In the genomic region with DNA sequence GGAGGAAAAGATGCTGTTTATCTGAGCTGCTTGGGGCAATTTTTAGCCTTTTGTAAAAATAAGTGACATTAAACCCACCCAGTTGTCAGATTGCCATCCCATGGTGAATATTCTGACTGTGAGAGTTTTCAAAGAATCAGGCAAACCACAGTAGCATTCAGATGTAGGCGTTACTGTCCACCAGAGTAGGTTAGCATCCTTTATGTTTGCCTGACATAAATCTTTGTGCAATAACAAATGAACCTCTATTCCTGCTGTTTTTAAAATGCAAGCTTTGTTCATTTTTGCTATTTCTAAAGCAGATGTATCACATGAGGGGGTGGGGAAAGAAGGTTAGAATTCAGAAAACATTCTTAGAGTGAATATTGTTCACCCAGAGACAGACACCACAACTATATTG, we compare ENCODE assay signal across 31 cellular contexts.
"Had no signal": no experiment of that assay in that cellular context is flagged by ENCODE, and none has a peak within 500 bp of the region (broad histone marks: within the 10 kb centered on the region; RNA-seq: fewer than 3 reads in every experiment).

No MANE protein-coding gene starts in this region.

- H3K4me1 ChIP-seq: esophagus muscularis mucosa, foreskin keratinocyte, gastrocnemius medialis, heart left ventricle had no signal

- DNase-seq: activated CD4-positive, alpha-beta memory T cell treated with anti-CD3 and anti-CD28 coated beads for 36 hours; activated CD4-positive, alpha-beta T cell treated with anti-CD3 and anti-CD28 coated beads for 36 hours; activated CD4-positive, alpha-beta T cell treated with anti-CD3 and anti-CD28 coated beads, Interleukin-2, amount 10 ng/mL, durations not matched to agents 24 days and 14 days; activated CD4-positive, CD25-positive, alpha-beta regulatory T cell; activated CD4-positive, CD25-positive, alpha-beta regulatory T cell treated with anti-CD3 and anti-CD28 coated beads, Interleukin-2, amount 50 U/mL, for 72 hours; activated CD8-positive, alpha-beta memory T cell treated with anti-CD3 and anti-CD28 coated beads, Interleukin-2, amount 10 ng/mL, durations not matched to agents 7 days and 5 days; activated CD8-positive, alpha-beta memory T cell treated with anti-CD3 and anti-CD28 coated beads, Interleukin-2, amount 50 U/mL, for 4 hours; activated CD8-positive, alpha-beta T cell treated with anti-CD3 and anti-CD28 coated beads, Interleukin-2, amount 10 ng/mL, durations not matched to agents 7 days and 5 days; activated effector memory CD4-positive, alpha-beta T cell treated with anti-CD3 and anti-CD28 coated beads, Interleukin-2, amount 50 U/mL, for 16 hours; activated naive CD4-positive, alpha-beta T cell; activated naive CD4-positive, alpha-beta T cell treated with anti-CD3 and anti-CD28 coated beads, Interleukin-2, amount 50 U/mL, for 16 hours; activated T-cell treated with anti-CD3 and anti-CD28 coated beads, Interleukin-2, amount 50 U/mL, for 1 hour; activated T-cell treated with anti-CD3 and anti-CD28 coated beads, Interleukin-2, amount 50 U/mL, for 48 hours; amniotic stem cell; anterior cingulate cortex; brain microvascular endothelial cell; dorsolateral prefrontal cortex; effector memory CD8-positive, alpha-beta T cell; erythroblast; foreskin keratinocyte; gastrocnemius medialis; glutamatergic neuron; heart left ventricle; T-helper 2 cell had no signal

- H3K36me3 ChIP-seq: brain microvascular endothelial cell, esophagus muscularis mucosa, gastrocnemius medialis, heart left ventricle had no signal

- H3K4me1 Mint-ChIP-seq: activated CD4-positive, alpha-beta T cell treated with anti-CD3 and anti-CD28 coated beads for 36 hours; activated CD4-positive, alpha-beta T cell treated with anti-CD3 and anti-CD28 coated beads, Interleukin-2, amount 10 ng/mL, durations not matched to agents 24 days and 14 days; activated CD8-positive, alpha-beta memory T cell treated with anti-CD3 and anti-CD28 coated beads, Interleukin-2, amount 10 ng/mL, durations not matched to agents 7 days and 5 days; central memory CD8-positive, alpha-beta T cell had no signal

- H3K27me3 ChIP-seq: brain microvascular endothelial cell, dorsolateral prefrontal cortex, esophagus muscularis mucosa, foreskin keratinocyte, gastrocnemius medialis, heart left ventricle had no signal

- H3K4me3 Mint-ChIP-seq: activated CD4-positive, alpha-beta memory T cell treated with anti-CD3 and anti-CD28 coated beads for 36 hours; activated CD4-positive, alpha-beta T cell treated with anti-CD3 and anti-CD28 coated beads for 36 hours; activated CD4-positive, alpha-beta T cell treated with anti-CD3 and anti-CD28 coated beads, Interleukin-2, amount 10 ng/mL, durations not matched to agents 24 days and 14 days; activated CD8-positive, alpha-beta memory T cell treated with anti-CD3 and anti-CD28 coated beads, Interleukin-2, amount 10 ng/mL, durations not matched to agents 7 days and 5 days; activated CD8-positive, alpha-beta T cell treated with anti-CD3 and anti-CD28 coated beads, Interleukin-2, amount 10 ng/mL, durations not matched to agents 7 days and 5 days; activated naive CD8-positive, alpha-beta T cell; activated T-helper 1 cell treated with anti-CD3 and anti-CD28 coated beads, Interleukin-12 subunit alpha, Interleukin-12 subunit beta, Interleukin-2, Interleukin-4 antibody, amounts not matched to agents 30 ng/mL and 10 ng/mL and 1 ng/mL, durations not matched to agents 14 hours and 24 hours and 36 hours; central memory CD8-positive, alpha-beta T cell; dendritic cell treated with granulocyte-macrophage colony-stimulating factor and Interleukin-4, amounts not matched to agents 40 ng/mL and 50 ng/mL, for 4 days; effector memory CD8-positive, alpha-beta T cell had no signal

- H3K4me3 ChIP-seq: coronary artery, dorsolateral prefrontal cortex, esophagus muscularis mucosa, gastrocnemius medialis, heart left ventricle had no signal

- H3K36me3 Mint-ChIP-seq: activated CD4-positive, alpha-beta memory T cell treated with anti-CD3 and anti-CD28 coated beads for 36 hours; activated CD8-positive, alpha-beta memory T cell treated with anti-CD3 and anti-CD28 coated beads, Interleukin-2, amount 10 ng/mL, durations not matched to agents 7 days and 5 days; activated naive CD8-positive, alpha-beta T cell had no signal

- ATAC-seq: activated CD4-positive, alpha-beta T cell treated with anti-CD3 and anti-CD28 coated beads for 36 hours; activated CD8-positive, alpha-beta memory T cell treated with anti-CD3 and anti-CD28 coated beads, Interleukin-2, amount 10 ng/mL, durations not matched to agents 7 days and 5 days; activated CD8-positive, alpha-beta T cell treated with anti-CD3 and anti-CD28 coated beads, Interleukin-2, amount 10 ng/mL, durations not matched to agents 7 days and 5 days; effector memory CD8-positive, alpha-beta T cell; foreskin keratinocyte; gastrocnemius medialis; heart left ventricle had no signal

- H3K27ac ChIP-seq: brain microvascular endothelial cell, coronary artery, dorsolateral prefrontal cortex, esophagus muscularis mucosa, foreskin keratinocyte, gastrocnemius medialis, heart left ventricle had no signal

- H3K27me3 Mint-ChIP-seq: activated CD4-positive, alpha-beta memory T cell treated with anti-CD3 and anti-CD28 coated beads for 36 hours; activated CD4-positive, alpha-beta T cell treated with anti-CD3 and anti-CD28 coated beads for 36 hours; activated CD4-positive, alpha-beta T cell treated with anti-CD3 and anti-CD28 coated beads, Interleukin-2, amount 10 ng/mL, durations not matched to agents 24 days and 14 days; activated CD8-positive, alpha-beta memory T cell treated with anti-CD3 and anti-CD28 coated beads, Interleukin-2, amount 10 ng/mL, durations not matched to agents 7 days and 5 days; activated naive CD8-positive, alpha-beta T cell; central memory CD8-positive, alpha-beta T cell; dendritic cell treated with granulocyte-macrophage colony-stimulating factor and Interleukin-4, amounts not matched to agents 40 ng/mL and 50 ng/mL, for 4 days; effector memory CD8-positive, alpha-beta T cell had no signal

- H3K9me3 ChIP-seq: esophagus muscularis mucosa, gastrocnemius medialis had no signal

- H3K27ac Mint-ChIP-seq: activated CD4-positive, alpha-beta memory T cell treated with anti-CD3 and anti-CD28 coated beads for 36 hours; activated CD4-positive, alpha-beta T cell treated with anti-CD3 and anti-CD28 coated beads for 36 hours; activated CD4-positive, alpha-beta T cell treated with anti-CD3 and anti-CD28 coated beads, Interleukin-2, amount 10 ng/mL, durations not matched to agents 24 days and 14 days; activated CD8-positive, alpha-beta memory T cell treated with anti-CD3 and anti-CD28 coated beads, Interleukin-2, amount 10 ng/mL, durations not matched to agents 7 days and 5 days; activated CD8-positive, alpha-beta T cell treated with anti-CD3 and anti-CD28 coated beads, Interleukin-2, amount 10 ng/mL, durations not matched to agents 7 days and 5 days; activated naive CD8-positive, alpha-beta T cell; activated T-helper 1 cell treated with anti-CD3 and anti-CD28 coated beads, Interleukin-12 subunit alpha, Interleukin-12 subunit beta, Interleukin-2, Interleukin-4 antibody, amounts not matched to agents 30 ng/mL and 10 ng/mL and 1 ng/mL, durations not matched to agents 14 hours and 24 hours and 36 hours; activated T-helper 2 cell treated with anti-CD3 and anti-CD28 coated beads, Interferon-gamma antibody, Interleukin-2, Interleukin-4, amounts not matched to agents 10 μg/mL and 5 μg/mL and 100 μg/mL, durations not matched to agents 14 hours and 24 hours and 36 hours; dendritic cell treated with granulocyte-macrophage colony-stimulating factor and Interleukin-4, amounts not matched to agents 40 ng/mL and 50 ng/mL, for 4 days; effector memory CD8-positive, alpha-beta T cell had no signal
